Comparison of ENCODE assay signal across 18 cellular contexts in the genomic region with DNA sequence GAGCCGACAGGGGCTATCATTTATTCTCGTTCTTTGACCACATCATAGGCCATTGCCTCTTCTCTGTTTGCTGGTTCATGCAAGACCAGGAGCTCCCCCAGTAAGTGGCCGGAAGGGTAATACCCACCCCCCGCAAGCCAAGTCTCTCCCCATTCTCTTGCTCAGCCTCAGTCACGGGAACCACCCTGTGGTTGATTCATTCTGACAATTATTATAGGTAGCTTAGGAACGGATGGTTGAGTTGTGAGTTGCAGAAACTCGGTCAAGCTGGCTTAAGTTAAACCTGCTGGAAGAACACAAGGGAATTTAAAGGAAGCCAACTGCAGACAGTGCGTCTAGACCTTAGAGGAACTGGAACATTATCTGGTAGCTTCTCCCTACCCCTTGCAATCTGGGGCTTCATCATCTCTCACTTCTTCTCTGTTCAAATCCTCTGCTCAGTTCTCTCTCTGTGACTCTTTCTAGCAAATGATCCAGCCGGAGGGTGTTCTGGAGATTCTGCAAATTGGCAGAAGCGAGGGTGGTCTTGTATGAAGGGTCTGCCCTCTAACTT. TPM values are rescaled to one million over a fixed set of nuclear protein-coding genes. Genes with fewer than 3 reads are reported as not detected.
DNase-seq lines count a peak whose midpoint lies in the region; ATAC-seq, FAIRE-seq and TF ChIP-seq lines count a peak whose summit lies in the region.
"Had no signal": no experiment of that assay in that cellular context is flagged by ENCODE, and none has a peak within 500 bp of the region (broad histone marks: within the 10 kb centered on the region; RNA-seq: fewer than 3 reads in every experiment).

No MANE protein-coding gene starts in this region.

- intact Hi-C loops in naive thymus-derived CD4-positive, alpha-beta T cell (cut with micrococcal nuclease), result no loop called here
- intact Hi-C loops in left lung (cut with DNase I), result no loop called here
- intact Hi-C loops in activated CD8-positive, alpha-beta T cell treated with anti-CD3 and anti-CD28 coated beads for 36 hours (cut with micrococcal nuclease), result no loop called here

- no peak overlapping the region for H3K27ac Mint-ChIP-seq in naive thymus-derived CD4-positive, alpha-beta T cell
- no peak overlapping the region for H3K27ac Mint-ChIP-seq in mesothelial cell of epicardium
- no peak overlapping the region for H3K27ac Mint-ChIP-seq in activated CD8-positive, alpha-beta T cell treated with anti-CD3 and anti-CD28 coated beads for 36 hours
- H3K27ac Mint-ChIP-seq: immature natural killer cell had no signal

- H3K4me1 Mint-ChIP-seq in naive thymus-derived CD4-positive, alpha-beta T cell, result no peaks in the 10 kb centered on the region
- H3K4me1 Mint-ChIP-seq in mesothelial cell of epicardium, result no peaks in the 10 kb centered on the region
- H3K4me1 Mint-ChIP-seq in activated CD8-positive, alpha-beta T cell treated with anti-CD3 and anti-CD28 coated beads for 36 hours (ENCODE audit: low read depth), result no peaks in the 10 kb centered on the region
- H3K4me1 Mint-ChIP-seq: immature natural killer cell had no signal

- no peaks in the 10 kb centered on the region for H3K9me3 ChIP-seq in naive thymus-derived CD4-positive, alpha-beta T cell (ENCODE audit: control insufficient read depth in 2 of 3, low read length in 3 of 3)
- no peaks in the 10 kb centered on the region for H3K9me3 ChIP-seq in left lung
- H3K9me3 ChIP-seq: BLaER1, MG63, testis had no signal

- H3K4me3 Mint-ChIP-seq in naive thymus-derived CD4-positive, alpha-beta T cell, result no peak overlapping the region
- H3K4me3 Mint-ChIP-seq in mesothelial cell of epicardium, result no peak overlapping the region
- no peak overlapping the region for H3K4me3 Mint-ChIP-seq in activated CD8-positive, alpha-beta T cell treated with anti-CD3 and anti-CD28 coated beads for 36 hours
- H3K4me3 Mint-ChIP-seq: immature natural killer cell had no signal

- peaks cover 0 to 11% (median 0%) of the 10 kb centered on the region in 11 donors for H3K9me3 Mint-ChIP-seq in naive thymus-derived CD4-positive, alpha-beta T cell
- H3K9me3 Mint-ChIP-seq in mesothelial cell of epicardium, result peaks cover 30% of the 10 kb centered on the region
- H3K9me3 Mint-ChIP-seq in activated CD8-positive, alpha-beta T cell treated with anti-CD3 and anti-CD28 coated beads for 36 hours, result no peaks in the 10 kb centered on the region

- peaks cover 0 to 16% (median 7%) of the 10 kb centered on the region in 5 donors for H3K27me3 Mint-ChIP-seq in naive thymus-derived CD4-positive, alpha-beta T cell
- no peaks in the 10 kb centered on the region for H3K27me3 Mint-ChIP-seq in mesothelial cell of epicardium (ENCODE audit: low read depth)
- H3K27me3 Mint-ChIP-seq in activated CD8-positive, alpha-beta T cell treated with anti-CD3 and anti-CD28 coated beads for 36 hours, result peaks cover 10% of the 10 kb centered on the region

- H3K4me3 ChIP-seq in bronchial epithelial cell (ENCODE audit: low read depth, low read length) (no peak overlapping the region), left lung (no peak overlapping the region)
- H3K4me3 ChIP-seq in naive thymus-derived CD4-positive, alpha-beta T cell (ENCODE audit: low read length), result no peak overlapping the region
- H3K4me3 ChIP-seq: BLaER1, MG63, testis had no signal

- H3K27me3 ChIP-seq in bronchial epithelial cell (ENCODE audit: control insufficient read depth, insufficient read depth, low read length) (no peaks in the 10 kb centered on the region), left lung (no peaks in the 10 kb centered on the region)
- H3K27me3 ChIP-seq in naive thymus-derived CD4-positive, alpha-beta T cell (ENCODE audit: control insufficient read depth in 2 of 2, insufficient read depth in 2 of 2, low read length in 2 of 2), result no peaks in the 10 kb centered on the region
- H3K27me3 ChIP-seq: BLaER1, testis had no signal

- POLR2A ChIA-PET in naive thymus-derived CD4-positive, alpha-beta T cell (lab: Charles Lee), result no interaction called here
- POLR2A ChIA-PET in activated CD8-positive, alpha-beta T cell treated with anti-CD3 and anti-CD28 coated beads for 36 hours (lab: Charles Lee), result no interaction called here

- CTCF ChIA-PET in naive thymus-derived CD4-positive, alpha-beta T cell (lab: Charles Lee), result interaction anchor here (0.6 to 0.7 kb wide), 2 partner anchors 18 to 1577 kb away, joined by 3 to 4 read pairs; a partner anchor contains a TSS
- CTCF ChIA-PET in activated CD8-positive, alpha-beta T cell treated with anti-CD3 and anti-CD28 coated beads for 36 hours (lab: Charles Lee), result no interaction called here

- no peaks in the 10 kb centered on the region for H3K36me3 ChIP-seq in bronchial epithelial cell (ENCODE audit: control insufficient read depth, insufficient read depth, low read length)
- no peaks in the 10 kb centered on the region for H3K36me3 ChIP-seq in naive thymus-derived CD4-positive, alpha-beta T cell (ENCODE audit: control insufficient read depth in 2 of 3, insufficient read depth in 3 of 3, low read length in 3 of 3)
- H3K36me3 ChIP-seq in left lung, result peaks cover 0 to 61% of the 10 kb centered on the region in 2 donors
- H3K36me3 ChIP-seq: BLaER1, MG63 had no signal

- ATAC-seq in naive thymus-derived CD4-positive, alpha-beta T cell, result peak; percentile 34
- ATAC-seq in left lung, result no peak
- ATAC-seq in activated CD8-positive, alpha-beta T cell treated with anti-CD3 and anti-CD28 coated beads for 36 hours, result no peak
- ATAC-seq: Right ventricle myocardium inferior had no signal

- in situ Hi-C loops in Caki2 (cut with HindIII; ENCODE audit: low pct_unique_long_range_greater_than_20kb, low sequenced_read_pairs), result no loop called here

- no peaks in the 10 kb centered on the region for H3K36me3 Mint-ChIP-seq in naive thymus-derived CD4-positive, alpha-beta T cell
- no peaks in the 10 kb centered on the region for H3K36me3 Mint-ChIP-seq in mesothelial cell of epicardium
- no peaks in the 10 kb centered on the region for H3K36me3 Mint-ChIP-seq in activated CD8-positive, alpha-beta T cell treated with anti-CD3 and anti-CD28 coated beads for 36 hours (ENCODE audit: low read depth)

- no peak overlapping the region for H3K27ac ChIP-seq in naive thymus-derived CD4-positive, alpha-beta T cell (ENCODE audit: low read depth, low read length)
- H3K27ac ChIP-seq in left lung, result no peak overlapping the region
- H3K27ac ChIP-seq: BLaER1, testis had no signal

- DNase-seq in Caki2 (ENCODE audit: low read depth) (peak; percentile 77), NOMO-1 treated with dmso at 0.1 percent for 144 hours (lab: John Stamatoyannopoulos, UW; ENCODE audit: unreplicated experiment) (peak; percentile 21), bronchial epithelial cell (ENCODE audit: low read depth) (peak; percentile 7), left lung (no peak), mesothelial cell of epicardium (ENCODE audit: low spot score in 2 of 2, unreplicated experiment in 2 of 2) (no peak), C1 segment of cervical spinal cord (lab: John Stamatoyannopoulos, UW) (no peak)
- no peak for DNase-seq in naive thymus-derived CD4-positive, alpha-beta T cell
- no peak for DNase-seq in activated CD8-positive, alpha-beta T cell treated with anti-CD3 and anti-CD28 coated beads for 36 hours
- DNase-seq: activated effector memory CD4-positive, alpha-beta T cell treated with anti-CD3 and anti-CD28 coated beads, Interleukin-2, amount 50 U/mL, for 16 hours; effector CD8-positive, alpha-beta T cell; immature natural killer cell; MG63; testis had no signal

- FAIRE-seq in bronchial epithelial cell (lab: Jason Lieb, UNC), result no peak
- FAIRE-seq: GM12891, TTC549 had no signal

- H3K4me1 ChIP-seq in naive thymus-derived CD4-positive, alpha-beta T cell (ENCODE audit: control insufficient read depth in 2 of 2, insufficient read depth in 2 of 2, low read length in 2 of 2), result no peaks in the 10 kb centered on the region
- peaks cover 0 to 64% of the 10 kb centered on the region in 2 donors for H3K4me1 ChIP-seq in left lung
- H3K4me1 ChIP-seq: testis had no signal

- no peak for TF ChIP-seq CTCF in bronchial epithelial cell (IDR thresholded peaks at IDR 0.05; ENCODE audit: insufficient read depth, low read length, severe bottlenecking)
- TF ChIP-seq CTCF in left lung (IDR thresholded peaks at IDR 0.05), result no peak
- TF ChIP-seq CTCF in mesothelial cell of epicardium (IDR thresholded peaks at IDR 0.05; ENCODE audit: unreplicated experiment), result no peak
- no peak for TF ChIP-seq CTCF in activated CD8-positive, alpha-beta T cell treated with anti-CD3 and anti-CD28 coated beads for 36 hours (IDR thresholded peaks at IDR 0.05)

RNA-seq across cellular contexts. Expression of a gene that starts 8.9 kb away (rescaled TPM):
- total RNA-seq in Caki2 (2014; rRNA removed; shearing (Covaris generic); ENCODE audit: low replicate concordance), result not detected in 2 replicates
- total RNA-seq in bronchial epithelial cell (not detected in 2 replicates), left lung (100 to 1,000 TPM in 1 of 2 donors, 10 to 100 TPM in 1; 20.0 to 193 TPM), mesothelial cell of epicardium (not detected in 3 replicates)
- 10 to 100 TPM in 1 of 5 experiments, 1 to 10 TPM in 1, under 1 TPM in 2, not detected in 1; 0.38 to 68.2 (median 3.4) TPM for total RNA-seq in naive thymus-derived CD4-positive, alpha-beta T cell
- polyA plus RNA-seq in naive thymus-derived CD4-positive, alpha-beta T cell, result under 1 TPM; 0.24 to 0.30 TPM
- total RNA-seq in activated CD8-positive, alpha-beta T cell treated with anti-CD3 and anti-CD28 coated beads for 36 hours, result not detected
- total RNA-seq: HT-29 had no signal

RNA-seq across cellular contexts. Expression of a gene that starts 18.2 kb away (rescaled TPM):
- 1.1 TPM in 1 of 2 replicates, not detected in the other for total RNA-seq in Caki2 (2014; rRNA removed; shearing (Covaris generic); ENCODE audit: low replicate concordance)
- total RNA-seq in bronchial epithelial cell (not detected in 2 replicates), left lung (10 to 100 TPM in 1 of 2 donors, 1 to 10 TPM in 1; 5.9 to 41.7 TPM), mesothelial cell of epicardium (not detected in 3 replicates)
- total RNA-seq in naive thymus-derived CD4-positive, alpha-beta T cell, result 1 to 10 TPM in 1 of 5 experiments, under 1 TPM in 1, not detected in 3; 0.16 to 7.9 TPM
- polyA plus RNA-seq in naive thymus-derived CD4-positive, alpha-beta T cell, result not detected
- not detected for total RNA-seq in activated CD8-positive, alpha-beta T cell treated with anti-CD3 and anti-CD28 coated beads for 36 hours
- total RNA-seq: HT-29 had no signal
- polyA plus RNA-seq: immature natural killer cell had no signal

RNA-seq across cellular contexts. Expression of a gene that starts 19.0 kb away (rescaled TPM):
- not detected in 2 replicates for total RNA-seq in Caki2 (2014; rRNA removed; shearing (Covaris generic); ENCODE audit: low replicate concordance)
- total RNA-seq in bronchial epithelial cell (0.13 and 0.26 TPM in 2 replicates), left lung (under 1 TPM; 0.26 to 0.50 TPM), mesothelial cell of epicardium (0.32 to 0.58 TPM (median 0.44 TPM) in 3 replicates)
- total RNA-seq in naive thymus-derived CD4-positive, alpha-beta T cell, result not detected
- under 1 TPM; 0.11 to 0.90 TPM for polyA plus RNA-seq in naive thymus-derived CD4-positive, alpha-beta T cell
- total RNA-seq in activated CD8-positive, alpha-beta T cell treated with anti-CD3 and anti-CD28 coated beads for 36 hours, result not detected
- polyA plus RNA-seq: immature natural killer cell had no signal

RNA-seq across cellular contexts. Expression of a gene that starts 49.7 kb away (rescaled TPM):
- 2.1 and 4.9 TPM in 2 replicates for total RNA-seq in Caki2 (2014; rRNA removed; shearing (Covaris generic); ENCODE audit: low replicate concordance)
- 1.1 and 3.2 TPM in 2 replicates for total RNA-seq in bronchial epithelial cell
- total RNA-seq in naive thymus-derived CD4-positive, alpha-beta T cell, result 10 to 100 TPM in 1 of 5 experiments, 1 to 10 TPM in 4; 7.2 to 11.5 (median 8.0) TPM
- 1 to 10 TPM; 2.0 to 4.9 TPM for polyA plus RNA-seq in naive thymus-derived CD4-positive, alpha-beta T cell
- 10 to 100 TPM; 15.9 to 27.3 TPM for total RNA-seq in left lung
- 83.1 to 88.1 TPM (median 87.6 TPM) in 3 replicates for total RNA-seq in mesothelial cell of epicardium
- 1 to 10 TPM; 2.4 to 4.6 TPM for total RNA-seq in activated CD8-positive, alpha-beta T cell treated with anti-CD3 and anti-CD28 coated beads for 36 hours

RNA-seq across cellular contexts. Expression of a gene that starts 52.1 kb away (rescaled TPM):
- total RNA-seq in Caki2 (2014; rRNA removed; shearing (Covaris generic); ENCODE audit: low replicate concordance), result not detected in 2 replicates
- total RNA-seq in bronchial epithelial cell, result not detected in 2 replicates
- 1 to 10 TPM in 2 of 5 experiments, under 1 TPM in 2, not detected in 1; 0.13 to 5.1 (median 3.0) TPM for total RNA-seq in naive thymus-derived CD4-positive, alpha-beta T cell
- not detected for polyA plus RNA-seq in naive thymus-derived CD4-positive, alpha-beta T cell
- total RNA-seq in left lung, result 10 to 100 TPM; 28.6 to 75.0 TPM
- total RNA-seq in mesothelial cell of epicardium, result not detected in 3 replicates
- total RNA-seq in activated CD8-positive, alpha-beta T cell treated with anti-CD3 and anti-CD28 coated beads for 36 hours, result not detected
- total RNA-seq: HT-29 had no signal
- polyA plus RNA-seq: immature natural killer cell had no signal

Comparison
In these comparisons a context has a peak if more than half of its experiments do, and no peak if none do; other contexts are left out.
1. DNase-seq: peak in Caki2 (single experiment), NOMO-1 treated with dmso at 0.1 percent for 144 hours (single experiment) and bronchial epithelial cell (single experiment); none in naive thymus-derived CD4-positive, alpha-beta T cell (0 of 9), left lung (0 of 2), mesothelial cell of epicardium (0 of 2), activated CD8-positive, alpha-beta T cell treated with anti-CD3 and anti-CD28 coated beads for 36 hours (single experiment) and C1 segment of cervical spinal cord (0 of 14).